Comparison of ENCODE assay signal across 19 cellular contexts in the genomic region with DNA sequence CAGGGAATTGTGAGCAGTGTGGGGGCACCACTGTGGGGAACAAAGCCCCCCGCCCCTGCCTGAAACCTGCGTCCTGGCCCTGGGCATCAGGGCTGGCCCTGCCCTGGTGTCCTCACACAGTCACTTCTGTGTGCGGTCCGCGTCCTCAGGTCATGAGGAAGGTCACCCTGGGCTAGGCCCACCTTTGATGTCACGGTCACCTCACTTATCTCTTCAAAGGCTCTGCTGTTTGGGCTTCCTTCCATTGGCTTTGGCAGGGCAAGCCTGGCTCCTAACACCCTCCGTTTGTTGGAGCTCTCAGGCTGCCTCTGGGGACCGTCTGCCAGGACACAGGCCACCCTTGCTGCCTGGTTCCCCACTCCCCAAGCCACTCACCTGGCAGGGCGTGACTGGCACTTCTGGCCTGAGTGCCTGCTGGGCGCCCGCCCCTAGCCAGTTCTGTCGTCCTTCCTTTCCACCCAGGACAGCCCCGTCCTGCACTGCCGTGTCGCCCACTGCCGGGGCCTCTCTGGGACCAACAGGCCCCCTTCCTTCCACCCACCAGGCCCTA. TPM values are rescaled to one million over a fixed set of nuclear protein-coding genes. Genes with fewer than 3 reads are reported as not detected.
A peak's percentile ranks its signal among the peaks of the same experiment; 100 is the strongest.
DNase-seq lines count a peak whose midpoint lies in the region; ATAC-seq and TF ChIP-seq lines count a peak whose summit lies in the region.
"Had no signal": no experiment of that assay in that cellular context is flagged by ENCODE, and none has a peak within 500 bp of the region (broad histone marks: within the 10 kb centered on the region; RNA-seq: fewer than 3 reads in every experiment).

No MANE protein-coding gene starts in this region.

- H3K27ac ChIP-seq in muscle layer of colon (ENCODE audit: low read depth, low read length), result peak overlapping the region; percentile 75
- H3K27ac ChIP-seq: HL-60, parathyroid adenoma, thyroid gland had no signal

- H3K4me3 ChIP-seq in muscle layer of colon (ENCODE audit: low read depth in 1 of 2, low read length in 2 of 2), result no peak overlapping the region
- no peak overlapping the region for H3K4me3 ChIP-seq in mucosa of descending colon
- H3K4me3 ChIP-seq in MG63, result no peak overlapping the region
- H3K4me3 ChIP-seq: GM23338, Peyer's patch, smooth muscle cell, thyroid gland had no signal

- intact Hi-C loops in Right ventricle myocardium inferior (cut with DNase I) (loop anchor here (2.0 to 5.0 kb wide), 2 partner anchors 21 to 37 kb away; a partner anchor contains a TSS), cardiac septum (cut with DNase I) (no loop called here), mucosa of descending colon (cut with DNase I, micrococcal nuclease) (no loop called here)

- no peak overlapping the region for H3K9ac ChIP-seq in muscle layer of colon (ENCODE audit: low read length)
- H3K9ac ChIP-seq: parathyroid adenoma had no signal

- H3K9me3 ChIP-seq in muscle layer of colon (ENCODE audit: low read length), result no peaks in the 10 kb centered on the region
- no peaks in the 10 kb centered on the region for H3K9me3 ChIP-seq in mucosa of descending colon
- no peaks in the 10 kb centered on the region for H3K9me3 ChIP-seq in MG63
- H3K9me3 ChIP-seq: Peyer's patch, thyroid gland had no signal

- H3K4me1 ChIP-seq in muscle layer of colon (ENCODE audit: insufficient read depth, low read length), result peaks cover 6% of the 10 kb centered on the region
- no peaks in the 10 kb centered on the region for H3K4me1 ChIP-seq in mucosa of descending colon (ENCODE audit: low read depth)
- H3K4me1 ChIP-seq: parathyroid adenoma, Peyer's patch, thyroid gland had no signal

- no peak for TF ChIP-seq CTCF in mucosa of descending colon (IDR thresholded peaks at IDR 0.05)

- no peak for DNase-seq in Right ventricle myocardium inferior (ENCODE audit: missing footprints)
- no peak for DNase-seq in cardiac septum (ENCODE audit: low spot score)
- DNase-seq in mucosa of descending colon, result no peak
- DNase-seq in NCI-H1092 (lab: John Stamatoyannopoulos, UW), result no peak
- DNase-seq in MG63, result no peak
- DNase-seq: activated T-cell treated with anti-CD3 and anti-CD28 coated beads, Interleukin-2, amount 50 U/mL, for 4 hours; DMS 273 treated with DMSO at 0.1 percent for 48 hours; KBM-7; NCI-H1048; NCI-H2171 treated with DMSO at 0.1 percent for 48 hours; NCI-H82; Peyer's patch had no signal

- peak; percentile 66 for ATAC-seq in Right ventricle myocardium inferior
- ATAC-seq in mucosa of descending colon, result no peak
- ATAC-seq: activated T-cell treated with anti-CD3 and anti-CD28 coated beads, Interleukin-2, amount 50 U/mL, for 4 hours; GM23338 had no signal

- no peaks in the 10 kb centered on the region for H3K36me3 ChIP-seq in muscle layer of colon (ENCODE audit: insufficient read depth, low read length)
- no peaks in the 10 kb centered on the region for H3K36me3 ChIP-seq in mucosa of descending colon (ENCODE audit: low read depth)
- H3K36me3 ChIP-seq in MG63, result peaks cover 12% of the 10 kb centered on the region
- H3K36me3 ChIP-seq: thyroid gland had no signal

- H3K27me3 ChIP-seq in muscle layer of colon (ENCODE audit: control insufficient read depth in 1 of 2, insufficient read depth in 2 of 2, low read length in 2 of 2), result no peaks in the 10 kb centered on the region
- no peaks in the 10 kb centered on the region for H3K27me3 ChIP-seq in MG63
- H3K27me3 ChIP-seq: Peyer's patch, thyroid gland had no signal

RNA-seq across cellular contexts. Expression of a gene that starts 8.8 kb away (rescaled TPM):
- total RNA-seq in Right ventricle myocardium inferior (30.5 TPM), cardiac septum (22.8 TPM), mucosa of descending colon (100 to 1,000 TPM in 1 of 3 donors, 10 to 100 TPM in 2; 76.3 to 114 (median 81.3) TPM)
- total RNA-seq in MG63 (2014; rRNA removed; shearing (Covaris generic); ENCODE audit: low replicate concordance), result 106 and 181 TPM in 2 replicates

RNA-seq across cellular contexts. Expression of a gene that starts 9.3 kb away (rescaled TPM):
- total RNA-seq in Right ventricle myocardium inferior (5.3 TPM), cardiac septum (3.3 TPM), mucosa of descending colon (10 to 100 TPM; 18.9 to 20.0 (median 19.8) TPM)
- total RNA-seq in MG63 (2014; rRNA removed; shearing (Covaris generic); ENCODE audit: low replicate concordance), result 31.7 and 33.0 TPM in 2 replicates

RNA-seq across cellular contexts. Expression of a gene that starts 17.6 kb away (rescaled TPM):
- 2.2 TPM for total RNA-seq in Right ventricle myocardium inferior
- total RNA-seq in cardiac septum, result 0.65 TPM
- 1 to 10 TPM; 3.4 to 6.2 (median 4.2) TPM for total RNA-seq in mucosa of descending colon
- total RNA-seq in MG63 (2014; rRNA removed; shearing (Covaris generic); ENCODE audit: low replicate concordance), result 18.2 and 18.4 TPM in 2 replicates
- total RNA-seq: A172 had no signal

RNA-seq across cellular contexts. Expression of a gene that starts 23.6 kb away (rescaled TPM):
- 175 TPM for total RNA-seq in Right ventricle myocardium inferior
- total RNA-seq in cardiac septum, result 144 TPM
- total RNA-seq in mucosa of descending colon, result 100 to 1,000 TPM in 2 of 3 donors, 10 to 100 TPM in 1; 84.9 to 151 (median 124) TPM
- 44.0 and 73.1 TPM in 2 replicates for total RNA-seq in MG63 (2014; rRNA removed; shearing (Covaris generic); ENCODE audit: low replicate concordance)

RNA-seq across cellular contexts. Expression of a gene that starts 36.4 kb away (rescaled TPM):
- 25.5 TPM for total RNA-seq in Right ventricle myocardium inferior
- 25.5 TPM for total RNA-seq in cardiac septum
- 10 to 100 TPM; 33.1 to 35.2 (median 34.5) TPM for total RNA-seq in mucosa of descending colon
- 43.5 and 78.0 TPM in 2 replicates for total RNA-seq in MG63 (2014; rRNA removed; shearing (Covaris generic); ENCODE audit: low replicate concordance)
